8 cellular contexts compared by ENCODE assay signal in the genomic region with DNA sequence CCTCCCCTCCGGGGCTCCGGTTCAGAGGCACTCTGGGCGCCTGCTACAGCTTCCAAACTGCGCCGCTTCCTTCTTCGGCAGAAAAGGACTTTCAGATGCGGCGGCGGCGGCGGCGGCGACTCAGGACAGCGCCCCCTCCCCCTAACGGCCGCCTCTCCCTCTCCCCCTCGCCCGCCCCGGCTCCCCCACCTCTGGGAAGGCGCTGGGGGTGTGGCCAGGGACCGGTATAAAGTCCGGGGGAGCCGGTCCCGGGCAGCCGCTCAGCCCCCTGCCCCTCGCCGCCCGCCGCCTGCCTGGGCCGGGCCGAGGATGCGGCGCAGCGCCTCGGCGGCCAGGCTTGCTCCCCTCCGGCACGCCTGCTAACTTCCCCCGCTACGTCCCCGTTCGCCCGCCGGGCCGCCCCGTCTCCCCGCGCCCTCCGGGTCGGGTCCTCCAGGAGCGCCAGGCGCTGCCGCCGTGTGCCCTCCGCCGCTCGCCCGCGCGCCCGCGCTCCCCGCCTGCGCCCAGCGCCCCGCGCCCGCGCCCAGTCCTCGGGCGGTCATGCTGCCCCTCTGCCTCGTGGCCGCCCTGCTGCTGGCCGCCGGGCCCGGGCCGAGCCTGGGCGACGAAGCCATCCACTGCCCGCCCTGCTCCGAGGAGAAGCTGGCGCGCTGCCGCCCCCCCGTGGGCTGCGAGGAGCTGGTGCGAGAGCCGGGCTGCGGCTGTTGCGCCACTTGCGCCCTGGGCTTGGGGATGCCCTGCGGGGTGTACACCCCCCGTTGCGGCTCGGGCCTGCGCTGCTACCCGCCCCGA. TPM values are rescaled to one million over a fixed set of nuclear protein-coding genes. Genes with fewer than 3 reads are reported as not detected.
A peak's percentile ranks its signal among the peaks of the same experiment; 100 is the strongest.
DNase-seq lines count a peak whose midpoint lies in the region; ATAC-seq and TF ChIP-seq lines count a peak whose summit lies in the region.

A gene (plus strand): TSS at position 255 of the 792 bp plus-strand sequence. CDS start 286 bp downstream, at position 541.

- in situ Hi-C loops in Caki2 (cut with HindIII; ENCODE audit: low pct_unique_long_range_greater_than_20kb, low sequenced_read_pairs) (no loop called here), SK-MEL-5 (cut with HindIII; ENCODE audit: low pct_unique_long_range_greater_than_20kb, low sequenced_read_pairs) (no loop called here)

- H3K4me2 ChIP-seq in neural cell (ENCODE audit: low read length) = peak within 1 kb of the TSS; percentile 14

- no peak for TF ChIP-seq EP300 in neural cell (conservative IDR thresholded peaks at IDR 0.05; ENCODE audit: poor library complexity, severe bottlenecking)

- TF ChIP-seq CTCF in foreskin keratinocyte (conservative IDR thresholded peaks at IDR 0.05) = peak; percentile 60
- TF ChIP-seq CTCF in neural cell (IDR thresholded peaks at IDR 0.05; ENCODE audit: poor library complexity, severe bottlenecking) = peak; percentile 78

- H4K20me1 ChIP-seq in neural cell (ENCODE audit: insufficient read depth) = no peaks in the 10 kb centered on the region

- H3K4me3 ChIP-seq in neural cell (ENCODE audit: low read length) (peak within 1 kb of the TSS; percentile 68), subcutaneous abdominal adipose tissue (ENCODE audit: low read depth in 1 of 5, low read length in 5 of 5) (peak within 1 kb of the TSS; percentile 80 to 98 (median 93))

- peak within 1 kb of the TSS; percentile 45 for H3K9ac ChIP-seq in neural cell (ENCODE audit: low read length)
- H3K9ac ChIP-seq in subcutaneous abdominal adipose tissue (ENCODE audit: low read length in 5 of 5) = peak within 1 kb of the TSS; percentile 79 to 99 (median 84)

- H3K27me3 ChIP-seq in foreskin keratinocyte (peaks cover 20% of the 10 kb centered on the region), neural cell (ENCODE audit: insufficient read depth, low read depth, low read length) (peaks cover 13% of the 10 kb centered on the region), subcutaneous abdominal adipose tissue (ENCODE audit: control insufficient read depth in 5 of 5, insufficient read depth in 4 of 5, low read length in 5 of 5) (no peaks in the 10 kb centered on the region)

- no peaks in the 10 kb centered on the region for H3F3A ChIP-seq in neural cell (ENCODE audit: insufficient read depth, low read length, poor library complexity, severe bottlenecking)

- no peaks in the 10 kb centered on the region for H3K9me2 ChIP-seq in neural cell (ENCODE audit: insufficient read depth, low read length)

- peak; percentile 66 for TF ChIP-seq RAD21 in neural cell (conservative IDR thresholded peaks at IDR 0.05)

- H3K36me3 ChIP-seq in neural cell (ENCODE audit: insufficient read depth, low read length) = no peaks in the 10 kb centered on the region
- peaks cover 0 to 6% (median 3%) of the 10 kb centered on the region in 5 donors for H3K36me3 ChIP-seq in subcutaneous abdominal adipose tissue (ENCODE audit: control insufficient read depth in 5 of 5, insufficient read depth in 5 of 5, low read length in 5 of 5)

- H3K27ac ChIP-seq in foreskin keratinocyte (no peak within 1 kb of the TSS), neural cell (ENCODE audit: low read length) (no peak within 1 kb of the TSS), subcutaneous abdominal adipose tissue (ENCODE audit: low read depth, low read length) (peak within 1 kb of the TSS; percentile 94)

- H3K79me2 ChIP-seq in neural cell (replicated peaks; ENCODE audit: insufficient read depth, low read length) = no peaks in the 10 kb centered on the region

- DNase-seq in Caki2 (ENCODE audit: low read depth) = peak; percentile 71
- DNase-seq in HuH-7.5 (ENCODE audit: low spot score) = peak; percentile 82
- peak; percentile 69 for DNase-seq in SK-MEL-5 (ENCODE audit: low read depth, low spot score)
- DNase-seq in activated gamma-delta T cell treated with anti-CD3 and anti-CD28 coated beads, Interleukin-2, amount 50 U/mL, for 16 hours (ENCODE audit: low read depth) = peak; percentile 48
- peak in 1 of 2 donors; percentile 49 for DNase-seq in foreskin keratinocyte

- H3K9me3 ChIP-seq in neural cell (ENCODE audit: low read length) (no peaks in the 10 kb centered on the region), subcutaneous abdominal adipose tissue (ENCODE audit: control insufficient read depth in 5 of 5, low read length in 5 of 5) (no peaks in the 10 kb centered on the region)

- no peaks in the 10 kb centered on the region for H3K4me1 ChIP-seq in foreskin keratinocyte
- H3K4me1 ChIP-seq in subcutaneous abdominal adipose tissue (ENCODE audit: control insufficient read depth in 5 of 5, insufficient read depth in 5 of 5, low read length in 5 of 5) = peaks cover 10 to 60% (median 54%) of the 10 kb centered on the region in 5 donors

- peak; percentile 47 for ATAC-seq in foreskin keratinocyte
- no peak for ATAC-seq in GM21515 (IDR thresholded peaks at IDR 0.05; ENCODE audit: unreplicated experiment)

- H2AFZ ChIP-seq in neural cell (ENCODE audit: low read depth, low read length) = no peak within 1 kb of the TSS

TF ChIP-seq in neural cell, 6 proteins besides CTCF, POLR2A, EP300 and RAD21:
- TF ChIP-seq MXI1 (conservative IDR thresholded peaks at IDR 0.05; ENCODE audit: poor library complexity, severe bottlenecking) (peak; percentile 56), POLR2AphosphoS5 (IDR thresholded peaks at IDR 0.05) (peak; percentile 31), SMC3 (conservative IDR thresholded peaks at IDR 0.05; ENCODE audit: poor library complexity) (peak; percentile 74)
- TF ChIP-seq, protein P1, sequence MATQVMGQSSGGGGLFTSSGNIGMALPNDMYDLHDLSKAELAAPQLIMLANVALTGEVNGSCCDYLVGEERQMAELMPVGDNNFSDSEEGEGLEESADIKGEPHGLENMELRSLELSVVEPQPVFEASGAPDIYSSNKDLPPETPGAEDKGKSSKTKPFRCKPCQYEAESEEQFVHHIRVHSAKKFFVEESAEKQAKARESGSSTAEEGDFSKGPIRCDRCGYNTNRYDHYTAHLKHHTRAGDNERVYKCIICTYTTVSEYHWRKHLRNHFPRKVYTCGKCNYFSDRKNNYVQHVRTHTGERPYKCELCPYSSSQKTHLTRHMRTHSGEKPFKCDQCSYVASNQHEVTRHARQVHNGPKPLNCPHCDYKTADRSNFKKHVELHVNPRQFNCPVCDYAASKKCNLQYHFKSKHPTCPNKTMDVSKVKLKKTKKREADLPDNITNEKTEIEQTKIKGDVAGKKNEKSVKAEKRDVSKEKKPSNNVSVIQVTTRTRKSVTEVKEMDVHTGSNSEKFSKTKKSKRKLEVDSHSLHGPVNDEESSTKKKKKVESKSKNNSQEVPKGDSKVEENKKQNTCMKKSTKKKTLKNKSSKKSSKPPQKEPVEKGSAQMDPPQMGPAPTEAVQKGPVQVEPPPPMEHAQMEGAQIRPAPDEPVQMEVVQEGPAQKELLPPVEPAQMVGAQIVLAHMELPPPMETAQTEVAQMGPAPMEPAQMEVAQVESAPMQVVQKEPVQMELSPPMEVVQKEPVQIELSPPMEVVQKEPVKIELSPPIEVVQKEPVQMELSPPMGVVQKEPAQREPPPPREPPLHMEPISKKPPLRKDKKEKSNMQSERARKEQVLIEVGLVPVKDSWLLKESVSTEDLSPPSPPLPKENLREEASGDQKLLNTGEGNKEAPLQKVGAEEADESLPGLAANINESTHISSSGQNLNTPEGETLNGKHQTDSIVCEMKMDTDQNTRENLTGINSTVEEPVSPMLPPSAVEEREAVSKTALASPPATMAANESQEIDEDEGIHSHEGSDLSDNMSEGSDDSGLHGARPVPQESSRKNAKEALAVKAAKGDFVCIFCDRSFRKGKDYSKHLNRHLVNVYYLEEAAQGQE (IDR thresholded peaks at IDR 0.05; ENCODE audit: borderline replicate concordance) = no peak

RNA-seq across cellular contexts. Expression of the gene that starts here (rescaled TPM):
- total RNA-seq in Caki2 (2014; rRNA removed; shearing (Covaris generic); ENCODE audit: low replicate concordance) = 198 and 232 TPM in 2 replicates
- 24.5 and 25.0 TPM in 2 replicates for total RNA-seq in SK-MEL-5 (2014; rRNA removed; shearing (Covaris generic))
- polyA plus RNA-seq in SK-MEL-5 (2015; cell fraction: cytosol; rRNA removed) = 162 and 191 TPM in 2 replicates
- polyA plus RNA-seq in SK-MEL-5 (2015; cell fraction: nucleus; rRNA removed) = 16.1 and 17.3 TPM in 2 replicates
- total RNA-seq in foreskin keratinocyte = 7.7 and 18.4 TPM in 2 replicates
- 11.5 and 28.3 TPM in 2 replicates for polyA plus RNA-seq in foreskin keratinocyte
- 0.32 and 1.3 TPM in 2 replicates for polyA plus RNA-seq in neural cell
- 0.97 and 1.2 TPM in 2 replicates for polyA minus RNA-seq in neural cell
